In the genomic region with DNA sequence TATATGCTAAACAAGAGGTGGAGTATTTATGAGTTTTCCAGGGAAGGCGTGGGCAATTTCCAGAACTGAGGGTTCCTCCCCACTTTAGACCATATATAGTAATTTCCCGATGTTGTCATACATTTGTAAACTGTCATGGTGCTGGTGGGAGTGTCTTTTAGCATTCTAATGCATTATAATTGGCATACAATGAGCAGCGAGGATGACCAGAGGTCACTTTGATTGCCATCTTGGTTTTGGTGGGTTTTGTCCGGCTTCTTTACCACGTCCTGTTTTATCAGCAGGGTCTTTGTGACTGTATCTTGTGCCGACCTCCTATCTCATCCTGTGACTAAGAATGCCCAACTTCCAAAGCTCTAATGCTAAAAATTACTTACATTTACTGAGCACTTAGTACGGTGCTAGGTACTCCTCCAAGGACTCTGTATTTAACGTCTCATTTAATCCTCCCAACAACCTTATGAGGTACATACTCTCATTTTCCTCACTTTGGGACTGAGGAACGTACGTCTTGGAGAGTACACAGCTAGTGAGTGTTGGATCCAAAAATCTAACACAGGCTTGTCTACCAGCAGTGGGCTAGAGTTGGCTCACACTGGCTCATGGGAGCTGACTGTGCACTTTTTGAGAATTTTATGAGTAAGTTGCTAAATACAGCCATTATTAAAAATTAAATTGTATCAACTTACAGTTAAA, we compare ENCODE assay signal across 21 cellular contexts.
DNase-seq lines count a peak whose midpoint lies in the region; ATAC-seq, FAIRE-seq and TF ChIP-seq lines count a peak whose summit lies in the region.
"Had no signal": no experiment of that assay in that cellular context is flagged by ENCODE, and none has a peak within 500 bp of the region (broad histone marks: within the 10 kb centered on the region; RNA-seq: fewer than 3 reads in every experiment).

No MANE protein-coding gene starts in this region.

- DNase-seq in A549 (ENCODE audit: low read depth in 1 of 2, low spot score in 1 of 2) = no peak
- DNase-seq in OCI-M1 (lab: John Stamatoyannopoulos, UW) = peak; percentile 38
- DNase-seq in astrocyte of the hippocampus (ENCODE audit: low read depth, low spot score) = peak; percentile 6
- no peak for DNase-seq in smooth muscle cell (lab: John Stamatoyannopoulos, UW; ENCODE audit: unreplicated experiment)
- no peak for DNase-seq in esophagus muscularis mucosa (ENCODE audit: extremely low spot score)
- DNase-seq: 8988T; AML-193; Caco-2; Calu3; CD4-positive, alpha-beta T cell; CD8-positive, alpha-beta T cell; DMS79 treated with DMSO at 0.1 percent for 48 hours; GF-D8 had no signal

- no peak for FAIRE-seq in A549 (lab: Jason Lieb, UNC)
- FAIRE-seq: A204.1, D721Med, G401.6, GM12891 had no signal

- H4K20me1 ChIP-seq in smooth muscle cell (ENCODE audit: low read depth) = no peaks in the 10 kb centered on the region
- H4K20me1 ChIP-seq: BLaER1 treated with 17β-estradiol and CSF1 and Interleukin-3, amounts not matched to agents 10 nM and 100 nM had no signal

- TF ChIP-seq POLR2A in A549 (IDR thresholded peaks at IDR 0.05; ENCODE audit: low read length) = no peak
- no peak for TF ChIP-seq POLR2A in esophagus muscularis mucosa (IDR thresholded peaks at IDR 0.05; ENCODE audit: low read depth)

- 86% methylated on average over 10 of the region's 10 CpGs for WGBS in A549 (ENCODE audit: missing lambda C conversion rate)
- WGBS in smooth muscle cell (ENCODE audit: low lambda C conversion rate) = 76% methylated on average over 10 of the region's 10 CpGs
- 92% methylated on average over 10 of the region's 10 CpGs for WGBS in esophagus muscularis mucosa

- peak overlapping the region; percentile 23 for H2AFZ ChIP-seq in smooth muscle cell (ENCODE audit: low read depth)

- no peak overlapping the region for H3K9ac ChIP-seq in smooth muscle cell (ENCODE audit: low read depth)
- H3K9ac ChIP-seq: BLaER1 treated with 17β-estradiol and CSF1 and Interleukin-3, amounts not matched to agents 10 nM and 100 nM had no signal

- TF ChIP-seq CTCF in A549 (IDR thresholded peaks at IDR 0.05) = no peak
- no peak for TF ChIP-seq CTCF in smooth muscle cell (IDR thresholded peaks at IDR 0.05; ENCODE audit: borderline replicate concordance, insufficient read depth, poor library complexity, severe bottlenecking)
- TF ChIP-seq CTCF in esophagus muscularis mucosa (IDR thresholded peaks at IDR 0.05) = no peak

- H3K4me1 ChIP-seq in A549 (peaks cover 16% of the 10 kb centered on the region), smooth muscle cell (ENCODE audit: low read depth) (peaks cover 9% of the 10 kb centered on the region), esophagus muscularis mucosa (no peaks in the 10 kb centered on the region)
- H3K4me1 ChIP-seq: Caco-2 had no signal

- POLR2A ChIA-PET in A549 (lab: Yijun Ruan, JAX) = no interaction called here

- CTCF ChIA-PET in A549 (lab: Yijun Ruan, JAX) = interaction anchor here (0.9 to 2.0 kb wide), 2 partner anchors 11 to 15 kb away, joined by 3 to 5 read pairs; no protein-coding TSS in a partner anchor

- TF ChIP-seq RAD21 in A549 (conservative IDR thresholded peaks at IDR 0.05 in 1 of 2, IDR thresholded peaks at IDR 0.05 in 1 of 2) = no peak

- H3K4me3 ChIP-seq in A549 = no peak overlapping the region
- H3K4me3 ChIP-seq in smooth muscle cell = no peak overlapping the region
- H3K4me3 ChIP-seq in esophagus muscularis mucosa = no peak overlapping the region
- H3K4me3 ChIP-seq: BLaER1 treated with 17β-estradiol and CSF1 and Interleukin-3, amounts not matched to agents 10 nM and 100 nM had no signal

- no peaks in the 10 kb centered on the region for H3K79me2 ChIP-seq in smooth muscle cell (ENCODE audit: low read depth)

- no peaks in the 10 kb centered on the region for H3K27me3 ChIP-seq in smooth muscle cell (ENCODE audit: low read depth)
- no peaks in the 10 kb centered on the region for H3K27me3 ChIP-seq in esophagus muscularis mucosa
- H3K27me3 ChIP-seq: BLaER1 treated with 17β-estradiol and CSF1 and Interleukin-3, amounts not matched to agents 10 nM and 100 nM had no signal

- no peak overlapping the region for H3K27ac ChIP-seq in A549
- H3K27ac ChIP-seq in smooth muscle cell (ENCODE audit: low read depth) = no peak overlapping the region
- H3K27ac ChIP-seq in esophagus muscularis mucosa (replicated peaks in 1 of 4) = no peak overlapping the region
- H3K27ac ChIP-seq: BLaER1 treated with 17β-estradiol and CSF1 and Interleukin-3, amounts not matched to agents 10 nM and 100 nM; C4-2B had no signal

- ATAC-seq in A549 (no peak), HG03175 (IDR thresholded peaks at IDR 0.05; ENCODE audit: unreplicated experiment) (no peak), GM18873 (IDR thresholded peaks at IDR 0.05; ENCODE audit: low FRiP score, unreplicated experiment) (no peak)
- ATAC-seq: CD8-positive, alpha-beta T cell had no signal

- H3K4me2 ChIP-seq in A549 = no peak overlapping the region
- H3K4me2 ChIP-seq in smooth muscle cell = peak overlapping the region; percentile 7

- H3K9me3 ChIP-seq in A549 (no peaks in the 10 kb centered on the region), smooth muscle cell (replicated peaks; ENCODE audit: low read depth) (no peaks in the 10 kb centered on the region), esophagus muscularis mucosa (no peaks in the 10 kb centered on the region)
- H3K9me3 ChIP-seq: Caco-2 had no signal

- peaks cover 4% of the 10 kb centered on the region for H3F3A ChIP-seq in smooth muscle cell (ENCODE audit: low read depth)

- intact Hi-C loops in esophagus muscularis mucosa (cut with DNase I) = no loop called here

- no peaks in the 10 kb centered on the region for H3K36me3 ChIP-seq in smooth muscle cell (ENCODE audit: low read depth)
- H3K36me3 ChIP-seq in esophagus muscularis mucosa = no peaks in the 10 kb centered on the region
- H3K36me3 ChIP-seq: BLaER1 treated with 17β-estradiol and CSF1 and Interleukin-3, amounts not matched to agents 10 nM and 100 nM had no signal

- TF ChIP-seq EP300 in A549 (IDR thresholded peaks at IDR 0.05) (no peak), esophagus muscularis mucosa (IDR thresholded peaks at IDR 0.05) (no peak)

TF ChIP-seq in A549, 52 proteins besides CTCF, POLR2A, EP300 and RAD21:
- TF ChIP-seq MAFK (IDR thresholded peaks at IDR 0.05; ENCODE audit: partially characterized antibody) = peak; percentile 77
- TF ChIP-seq SREBF2 (IDR thresholded peaks at IDR 0.05) = no peak

Comparison
In these comparisons a context has a peak if more than half of its experiments do, and no peak if none do; other contexts are left out.
1. DNase-seq: peak in OCI-M1 (single experiment) and astrocyte of the hippocampus (single experiment); none in A549 (0 of 2), smooth muscle cell (single experiment) and esophagus muscularis mucosa (single experiment).